Comparison of ENCODE assay signal across 24 cellular contexts in the genomic region with DNA sequence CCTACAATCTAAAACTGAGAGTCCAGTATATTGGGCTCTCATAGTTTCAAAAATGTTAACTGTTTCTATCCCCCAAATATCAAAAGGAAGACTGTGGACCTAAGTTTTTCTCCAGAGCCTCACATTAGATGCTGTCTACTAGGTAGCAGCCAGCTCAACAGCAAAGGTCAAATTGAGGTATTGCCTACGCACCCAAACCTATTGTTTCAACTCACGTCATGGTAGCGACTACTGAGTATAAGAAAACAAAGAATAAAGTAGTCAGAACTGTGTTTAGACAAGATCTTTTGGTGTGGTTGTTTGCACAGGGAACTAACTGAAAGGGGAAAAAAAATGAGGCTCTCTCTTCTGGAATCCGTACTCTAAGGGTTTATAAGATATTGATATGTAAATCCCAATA.
DNase-seq lines count a peak whose midpoint lies in the region; ATAC-seq, FAIRE-seq and TF ChIP-seq lines count a peak whose summit lies in the region.
"Had no signal": no experiment of that assay in that cellular context is flagged by ENCODE, and none has a peak within 500 bp of the region (broad histone marks: within the 10 kb centered on the region; RNA-seq: fewer than 3 reads in every experiment).

No MANE protein-coding gene starts in this region.

- no peaks in the 10 kb centered on the region for H3K79me2 ChIP-seq in astrocyte (ENCODE audit: insufficient read depth, low read length)

- H3K4me1 ChIP-seq in astrocyte (ENCODE audit: insufficient read depth, low read length) (peaks cover 9% of the 10 kb centered on the region), upper lobe of left lung (no peaks in the 10 kb centered on the region)
- H3K4me1 ChIP-seq: Caco-2, HAP-1 had no signal

- peaks cover 6% of the 10 kb centered on the region for H3K4me1 Mint-ChIP-seq in astrocyte (ENCODE audit: low read depth, unreplicated experiment)
- H3K4me1 Mint-ChIP-seq: CD4-positive, CD25-positive, alpha-beta regulatory T cell had no signal

- H3K4me3 ChIP-seq in astrocyte (ENCODE audit: insufficient read depth, low read depth, low read length) (peak overlapping the region; percentile 3), upper lobe of left lung (no peak overlapping the region)
- H3K4me3 ChIP-seq: BLaER1, HAP-1 had no signal

- H3K4me3 Mint-ChIP-seq in astrocyte (ENCODE audit: unreplicated experiment) = no peak overlapping the region
- H3K4me3 Mint-ChIP-seq: B cell; CD4-positive, CD25-positive, alpha-beta regulatory T cell; CD8-positive, alpha-beta T cell had no signal

- no peak overlapping the region for H2AFZ ChIP-seq in astrocyte (ENCODE audit: low read depth, low read length)

- TF ChIP-seq EP300 in upper lobe of left lung (IDR thresholded peaks at IDR 0.05) = no peak

- ATAC-seq in GM18517 (IDR thresholded peaks at IDR 0.05; ENCODE audit: unreplicated experiment) = no peak
- no peak for ATAC-seq in upper lobe of left lung (ENCODE audit: low FRiP score in 2 of 2)
- ATAC-seq: CD8-positive, alpha-beta T cell had no signal

- H3K4me2 ChIP-seq in astrocyte (ENCODE audit: low read length) = peak overlapping the region; percentile 68
- H3K4me2 ChIP-seq: BLaER1 had no signal

- H3K27ac ChIP-seq in astrocyte (ENCODE audit: low read depth, low read length) (peak overlapping the region; percentile 77), epithelial cell of prostate (peak overlapping the region; percentile 54), upper lobe of left lung (no peak overlapping the region)
- H3K27ac ChIP-seq: 22Rv1, BLaER1, C4-2B had no signal

- H3K36me3 Mint-ChIP-seq in astrocyte (ENCODE audit: low read depth, unreplicated experiment) = no peaks in the 10 kb centered on the region
- H3K36me3 Mint-ChIP-seq: CD4-positive, CD25-positive, alpha-beta regulatory T cell; CD8-positive, alpha-beta T cell had no signal

- no peaks in the 10 kb centered on the region for H4K20me1 ChIP-seq in astrocyte (ENCODE audit: insufficient read depth, low read length)
- H4K20me1 ChIP-seq: BLaER1 had no signal

- no peak overlapping the region for H3K27ac Mint-ChIP-seq in astrocyte (ENCODE audit: unreplicated experiment)
- H3K27ac Mint-ChIP-seq: B cell; CD4-positive, CD25-positive, alpha-beta regulatory T cell; CD8-positive, alpha-beta T cell; HFFc6 had no signal

- 74 to 80% methylated on average over 4 of the region's 4 CpGs for WGBS in upper lobe of left lung, 2 donors

- H3K27me3 Mint-ChIP-seq in astrocyte (ENCODE audit: low read depth, unreplicated experiment) = no peaks in the 10 kb centered on the region

- DNase-seq in DMS53 (lab: John Stamatoyannopoulos, UW) (peak; percentile 4), DMS53 treated with DMSO at 0.1 percent for 48 hours (lab: John Stamatoyannopoulos, UW; ENCODE audit: unreplicated experiment) (no peak), astrocyte (ENCODE audit: low read depth) (peak; percentile 76), epithelial cell of prostate (ENCODE audit: low read depth, low spot score) (peak; percentile 51), cerebellar nuclear complex (lab: John Stamatoyannopoulos, UW) (no peak), upper lobe of left lung (no peak)
- DNase-seq: Caco-2; CD4-positive, CD25-positive, alpha-beta regulatory T cell; CD8-positive, alpha-beta T cell; DMS153; DMS79 treated with DMSO at 0.1 percent for 48 hours; GOT3; HFFc6 had no signal

- TF ChIP-seq POLR2A in upper lobe of left lung (IDR thresholded peaks at IDR 0.05) = no peak

- H3K9me3 ChIP-seq in astrocyte (ENCODE audit: insufficient read depth, low read depth, low read length) (no peaks in the 10 kb centered on the region), upper lobe of left lung (no peaks in the 10 kb centered on the region)
- H3K9me3 ChIP-seq: BLaER1, Caco-2, HAP-1 had no signal

- H3K27me3 ChIP-seq in astrocyte (ENCODE audit: insufficient read depth, low read length) (no peaks in the 10 kb centered on the region), upper lobe of left lung (no peaks in the 10 kb centered on the region)
- H3K27me3 ChIP-seq: BLaER1 had no signal

- no peaks in the 10 kb centered on the region for H3K9me3 Mint-ChIP-seq in astrocyte (ENCODE audit: unreplicated experiment)
- H3K9me3 Mint-ChIP-seq: CD4-positive, CD25-positive, alpha-beta regulatory T cell; CD8-positive, alpha-beta T cell; HFFc6 had no signal

- H3K9ac ChIP-seq in astrocyte (ENCODE audit: low read length) = peak overlapping the region; percentile 42
- H3K9ac ChIP-seq: BLaER1 had no signal

- no peak for TF ChIP-seq CTCF in astrocyte (IDR thresholded peaks at IDR 0.05; ENCODE audit: insufficient read depth, low read depth, low read length)
- no peak for TF ChIP-seq CTCF in upper lobe of left lung (IDR thresholded peaks at IDR 0.05)

- FAIRE-seq in astrocyte (lab: Jason Lieb, UNC) = no peak
- FAIRE-seq: A204.1, G401.6, GM12892, GM19239, H54 had no signal

- H3K36me3 ChIP-seq in astrocyte (ENCODE audit: insufficient read depth, low read length) (no peaks in the 10 kb centered on the region), upper lobe of left lung (no peaks in the 10 kb centered on the region)
- H3K36me3 ChIP-seq: BLaER1, HAP-1 had no signal

Comparison
In these comparisons a context has a peak if more than half of its experiments do, and no peak if none do; other contexts are left out.
1. DNase-seq: peak in DMS53 (single experiment), astrocyte (single experiment) and epithelial cell of prostate (single experiment); none in DMS53 treated with DMSO at 0.1 percent for 48 hours (single experiment), cerebellar nuclear complex (0 of 2) and upper lobe of left lung (0 of 2).
2. H3K27ac ChIP-seq: peak in astrocyte (single experiment) and epithelial cell of prostate (single experiment); none in upper lobe of left lung (0 of 4).